In the genomic region with DNA sequence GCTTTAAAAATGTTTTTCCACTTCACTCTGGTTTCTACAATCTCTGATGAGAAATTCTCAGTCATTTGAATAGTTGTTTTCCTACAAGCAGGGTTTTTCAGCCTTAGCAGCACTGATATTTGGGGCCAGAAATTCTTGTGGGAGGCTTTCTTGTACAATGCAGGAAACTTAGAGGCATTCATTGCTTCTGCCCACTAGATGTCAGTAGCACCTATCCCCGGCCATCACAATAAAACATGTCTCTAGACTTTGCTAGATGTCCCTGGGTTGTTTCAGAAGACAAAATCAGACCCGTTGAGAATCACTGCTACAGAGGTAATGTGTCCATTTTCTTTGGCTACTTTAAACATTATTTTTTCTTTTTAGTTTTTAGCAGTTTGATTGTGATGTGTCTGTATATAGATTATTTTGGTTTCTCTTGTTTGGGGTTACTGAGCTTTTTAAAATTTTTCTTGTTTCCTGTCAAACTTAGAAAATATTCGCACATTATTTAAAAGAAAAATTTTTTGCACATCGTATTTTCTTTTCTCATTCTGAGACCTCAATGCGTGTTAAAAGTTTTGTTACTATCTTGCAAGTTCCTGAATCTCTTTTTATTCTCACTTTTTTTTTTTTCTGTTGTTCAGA, we compare ENCODE assay signal across 8 cellular contexts.
DNase-seq lines count a peak whose midpoint lies in the region; ATAC-seq, FAIRE-seq and TF ChIP-seq lines count a peak whose summit lies in the region.

No MANE protein-coding gene starts in this region.

- DNase-seq in NCI-H146 (lab: John Stamatoyannopoulos, UW) (peak; percentile 16), NCI-H146 treated with DMSO at 0.1 percent for 48 hours (lab: John Stamatoyannopoulos, UW; ENCODE audit: unreplicated experiment) (no peak), NCI-H2227 treated with DMSO at 0.1 percent for 48 hours (lab: John Stamatoyannopoulos, UW) (peak; percentile 60), astrocyte of the spinal cord (ENCODE audit: low read depth, low spot score) (peak; percentile 57), kidney (no peak), esophagus squamous epithelium (lab: John Stamatoyannopoulos, UW) (no peak)

- H3K9ac ChIP-seq in kidney (ENCODE audit: low read length in 2 of 2), result no peak overlapping the region

- in situ Hi-C loops in astrocyte of the spinal cord (cut with HindIII; ENCODE audit: low sequenced_read_pairs), result no loop called here

- H3K9me3 ChIP-seq in kidney (ENCODE audit: control insufficient read depth in 1 of 2, low read length in 2 of 2) (no peaks in the 10 kb centered on the region), esophagus squamous epithelium (no peaks in the 10 kb centered on the region)

- H3K36me3 ChIP-seq in kidney (ENCODE audit: control insufficient read depth in 1 of 2, insufficient read depth in 2 of 2, low read length in 2 of 2), result no peaks in the 10 kb centered on the region
- no peaks in the 10 kb centered on the region for H3K36me3 ChIP-seq in esophagus squamous epithelium

- H3K4me1 ChIP-seq in kidney (ENCODE audit: control insufficient read depth in 1 of 2, insufficient read depth in 1 of 2, low read depth in 1 of 2, low read length in 2 of 2), result no peaks in the 10 kb centered on the region
- H3K4me1 ChIP-seq in esophagus squamous epithelium, result no peaks in the 10 kb centered on the region

- peak; percentile 87 for TF ChIP-seq CTCF in astrocyte of the spinal cord (IDR thresholded peaks at IDR 0.05; ENCODE audit: low read depth, low read length)
- TF ChIP-seq CTCF in kidney (IDR thresholded peaks at IDR 0.05; ENCODE audit: borderline replicate concordance, extremely low read depth, insufficient read depth), result peak; percentile 38
- TF ChIP-seq CTCF in esophagus squamous epithelium (IDR thresholded peaks at IDR 0.05), result peak in 3 of 6 experiments; percentile 24 to 39 (median 39)

- FAIRE-seq in kidney (lab: Jason Lieb, UNC), result peak; percentile 70

- intact Hi-C loops in kidney (cut with DNase I) (no loop called here), esophagus squamous epithelium (cut with DNase I) (no loop called here)

- TF ChIP-seq POLR2A in esophagus squamous epithelium (IDR thresholded peaks at IDR 0.05), result no peak

- 51 to 53% methylated on average over 5 of the region's 5 CpGs for WGBS in esophagus squamous epithelium, 2 donors

- no peaks in the 10 kb centered on the region for H3K27me3 ChIP-seq in esophagus squamous epithelium

- H3K4me3 ChIP-seq in astrocyte of the spinal cord (ENCODE audit: low read depth, low read length) (no peak overlapping the region), kidney (ENCODE audit: low read length in 2 of 2) (no peak overlapping the region), esophagus squamous epithelium (no peak overlapping the region)

- ATAC-seq in GM19395 (IDR thresholded peaks at IDR 0.05; ENCODE audit: unreplicated experiment) (peak; percentile 95), HG03159 (IDR thresholded peaks at IDR 0.05; ENCODE audit: unreplicated experiment) (peak; percentile 98)

- no peak overlapping the region for H3K27ac ChIP-seq in kidney (ENCODE audit: low read depth in 2 of 2, low read length in 2 of 2)
- no peak overlapping the region for H3K27ac ChIP-seq in esophagus squamous epithelium

Comparison
In these comparisons a context has a peak if more than half of its experiments do, and no peak if none do; other contexts are left out.
1. DNase-seq: peak in NCI-H146 (single experiment), NCI-H2227 treated with DMSO at 0.1 percent for 48 hours (single experiment) and astrocyte of the spinal cord (single experiment); none in NCI-H146 treated with DMSO at 0.1 percent for 48 hours (single experiment), kidney (single experiment) and esophagus squamous epithelium (single experiment).